Comparison of ENCODE assay signal across 15 cellular contexts in genomic region chr17:75511610-75512575, GRCh38. TPM values are rescaled to one million over a fixed set of nuclear protein-coding genes. Genes with fewer than 3 reads are reported as not detected.
DNase-seq lines count a peak whose midpoint lies in the region; ATAC-seq, FAIRE-seq and TF ChIP-seq lines count a peak whose summit lies in the region.
"Had no signal": no experiment of that assay in that cellular context is flagged by ENCODE, and none has a peak within 500 bp of the region (broad histone marks: within the 10 kb centered on the region; RNA-seq: fewer than 3 reads in every experiment).

No MANE protein-coding gene starts in this region.

- DNase-seq in HuH-7.5 (ENCODE audit: low spot score) = peak; percentile 92
- DNase-seq in bronchial epithelial cell (ENCODE audit: low read depth) = no peak
- peak; percentile 87 for DNase-seq in left lobe of liver (ENCODE audit: low spot score)
- DNase-seq in activated CD4-positive, CD25-positive, alpha-beta regulatory T cell treated with anti-CD3 and anti-CD28 coated beads, Interleukin-2, amount 50 U/mL, for 72 hours = no peak
- DNase-seq in T-helper 2 cell treated with Interferon-gamma antibody and Interleukin-4, amounts not matched to agents 5 μg/mL and 100 μg/mL, for 36 hours (ENCODE audit: low spot score) = no peak
- no peak for DNase-seq in Peyer's patch
- no peak for DNase-seq in foreskin keratinocyte
- DNase-seq: activated CD4-positive, alpha-beta T cell treated with anti-CD3 and anti-CD28 coated beads for 48 hours; activated naive CD8-positive, alpha-beta T cell treated with anti-CD3 and anti-CD28 coated beads for 36 hours; NCI-H1092 treated with DMSO at 0.1 percent for 48 hours; stimulated activated CD4-positive, alpha-beta T cell treated with anti-CD3 and anti-CD28 coated beads, Interleukin-15, amount 100 ng/mL, for 24 hours; trophoblast cell had no signal

- H3K27ac ChIP-seq in stomach smooth muscle (ENCODE audit: low read length) (peak overlapping the region; percentile 62), Peyer's patch (peak overlapping the region in 2 of 4 donors; percentile 10 to 16), foreskin keratinocyte (no peak overlapping the region)
- H3K27ac ChIP-seq: epithelial cell of prostate had no signal

- H3K27me3 Mint-ChIP-seq in T-helper 2 cell treated with Interferon-gamma antibody and Interleukin-4, amounts not matched to agents 5 μg/mL and 100 μg/mL, for 36 hours (ENCODE audit: low read depth) = peaks cover 11% of the 10 kb centered on the region

- H3K9me3 ChIP-seq in stomach smooth muscle (ENCODE audit: control insufficient read depth in 2 of 2, low read length in 2 of 2) (no peaks in the 10 kb centered on the region), Peyer's patch (no peaks in the 10 kb centered on the region)

- H3K36me3 ChIP-seq in bronchial epithelial cell (ENCODE audit: control insufficient read depth, insufficient read depth, low read length) = peaks cover 4% of the 10 kb centered on the region
- peaks cover 8 to 18% of the 10 kb centered on the region in 2 donors for H3K36me3 ChIP-seq in stomach smooth muscle (ENCODE audit: control insufficient read depth in 2 of 2, insufficient read depth in 2 of 2, low read length in 2 of 2)
- H3K36me3 ChIP-seq in Peyer's patch = peaks cover 0 to 13% (median 0%) of the 10 kb centered on the region in 3 donors

- no peak for TF ChIP-seq POLR2A in Peyer's patch (IDR thresholded peaks at IDR 0.05)

- no peak for TF ChIP-seq CTCF in bronchial epithelial cell (IDR thresholded peaks at IDR 0.05; ENCODE audit: insufficient read depth, low read length, severe bottlenecking)
- TF ChIP-seq CTCF in Peyer's patch (IDR thresholded peaks at IDR 0.05) = no peak
- TF ChIP-seq CTCF in foreskin keratinocyte (conservative IDR thresholded peaks at IDR 0.05) = no peak

- peak; percentile 21 for ATAC-seq in left lobe of liver
- no peak for ATAC-seq in foreskin keratinocyte

- H3K4me1 ChIP-seq in stomach smooth muscle (ENCODE audit: control insufficient read depth, insufficient read depth, low read length) (peaks cover 72% of the 10 kb centered on the region), Peyer's patch (peaks cover 0 to 46% (median 7%) of the 10 kb centered on the region in 4 donors), foreskin keratinocyte (peaks cover 7% of the 10 kb centered on the region)

- peak overlapping the region; percentile 38 to 58 for H3K9ac ChIP-seq in stomach smooth muscle (ENCODE audit: low read length in 2 of 2)

- H3K27me3 ChIP-seq in bronchial epithelial cell (ENCODE audit: control insufficient read depth, insufficient read depth, low read length) = no peaks in the 10 kb centered on the region
- H3K27me3 ChIP-seq in stomach smooth muscle (ENCODE audit: control insufficient read depth in 1 of 2, insufficient read depth in 2 of 2, low read length in 2 of 2) = no peaks in the 10 kb centered on the region
- H3K27me3 ChIP-seq in Peyer's patch = no peaks in the 10 kb centered on the region
- H3K27me3 ChIP-seq in foreskin keratinocyte = no peaks in the 10 kb centered on the region

- no peak overlapping the region for H3K4me3 Mint-ChIP-seq in T-helper 2 cell treated with Interferon-gamma antibody and Interleukin-4, amounts not matched to agents 5 μg/mL and 100 μg/mL, for 36 hours
- H3K4me3 Mint-ChIP-seq: activated naive CD8-positive, alpha-beta T cell treated with anti-CD3 and anti-CD28 coated beads for 36 hours had no signal

- H3K27ac Mint-ChIP-seq in T-helper 2 cell treated with Interferon-gamma antibody and Interleukin-4, amounts not matched to agents 5 μg/mL and 100 μg/mL, for 36 hours = no peak overlapping the region
- H3K27ac Mint-ChIP-seq: activated naive CD8-positive, alpha-beta T cell treated with anti-CD3 and anti-CD28 coated beads for 36 hours had no signal

- peak; percentile 86 for FAIRE-seq in bronchial epithelial cell (lab: Jason Lieb, UNC)
- FAIRE-seq: D721Med had no signal

- H3K4me3 ChIP-seq in bronchial epithelial cell (ENCODE audit: low read depth, low read length) = no peak overlapping the region
- peak overlapping the region; percentile 31 to 86 for H3K4me3 ChIP-seq in stomach smooth muscle (ENCODE audit: low read length in 2 of 2)
- peak overlapping the region in 2 of 4 donors; percentile 9 to 19 for H3K4me3 ChIP-seq in Peyer's patch

- no peaks in the 10 kb centered on the region for H3K36me3 Mint-ChIP-seq in T-helper 2 cell treated with Interferon-gamma antibody and Interleukin-4, amounts not matched to agents 5 μg/mL and 100 μg/mL, for 36 hours (ENCODE audit: low read depth)
- H3K36me3 Mint-ChIP-seq: activated naive CD8-positive, alpha-beta T cell treated with anti-CD3 and anti-CD28 coated beads for 36 hours had no signal

- H3K4me1 Mint-ChIP-seq in T-helper 2 cell treated with Interferon-gamma antibody and Interleukin-4, amounts not matched to agents 5 μg/mL and 100 μg/mL, for 36 hours (ENCODE audit: low read depth) = no peaks in the 10 kb centered on the region

- no peaks in the 10 kb centered on the region for H3K9me3 Mint-ChIP-seq in T-helper 2 cell treated with Interferon-gamma antibody and Interleukin-4, amounts not matched to agents 5 μg/mL and 100 μg/mL, for 36 hours
- H3K9me3 Mint-ChIP-seq: activated naive CD8-positive, alpha-beta T cell treated with anti-CD3 and anti-CD28 coated beads for 36 hours had no signal

RNA-seq across cellular contexts. Expression of gene CASKIN2, which starts 3.4 kb away (rescaled TPM):
- total RNA-seq in bronchial epithelial cell (3.9 and 5.0 TPM in 2 replicates), left lobe of liver (26.4 TPM), Peyer's patch (10 to 100 TPM; 12.4 to 24.0 (median 17.3) TPM), foreskin keratinocyte (11.5 and 12.0 TPM in 2 replicates)
- 6.8 and 6.9 TPM in 2 replicates for polyA plus RNA-seq in foreskin keratinocyte

RNA-seq across cellular contexts. Expression of gene TSEN54, which starts 4.4 kb away (rescaled TPM):
- 16.3 and 25.3 TPM in 2 replicates for total RNA-seq in bronchial epithelial cell
- total RNA-seq in left lobe of liver = 15.9 TPM
- total RNA-seq in Peyer's patch = 10 to 100 TPM; 47.9 to 89.5 (median 80.0) TPM
- total RNA-seq in foreskin keratinocyte = 33.6 and 36.1 TPM in 2 replicates
- polyA plus RNA-seq in foreskin keratinocyte = 37.8 and 41.1 TPM in 2 replicates

RNA-seq across cellular contexts. Expression of gene LLGL2, which starts 13.6 kb away (rescaled TPM):
- total RNA-seq in bronchial epithelial cell (44.5 and 63.9 TPM in 2 replicates), left lobe of liver (90.6 TPM), Peyer's patch (100 to 1,000 TPM; 221 to 563 (median 300) TPM), foreskin keratinocyte (24.6 and 28.2 TPM in 2 replicates)
- 25.7 and 26.8 TPM in 2 replicates for polyA plus RNA-seq in foreskin keratinocyte

RNA-seq across cellular contexts. Expression of gene TMEM94, which starts 55.5 kb away (rescaled TPM):
- total RNA-seq in bronchial epithelial cell (13.7 and 14.5 TPM in 2 replicates), left lobe of liver (43.5 TPM), Peyer's patch (100 to 1,000 TPM; 114 to 340 (median 178) TPM), foreskin keratinocyte (28.1 and 35.3 TPM in 2 replicates)
- polyA plus RNA-seq in foreskin keratinocyte = 22.4 and 28.0 TPM in 2 replicates

Comparison
In these comparisons a context has a peak if more than half of its experiments do, and no peak if none do; other contexts are left out.
1. DNase-seq: peak in HuH-7.5 (single experiment) and left lobe of liver (single experiment); none in bronchial epithelial cell (single experiment), activated CD4-positive, CD25-positive, alpha-beta regulatory T cell treated with anti-CD3 and anti-CD28 coated beads, Interleukin-2, amount 50 U/mL, for 72 hours (single experiment), T-helper 2 cell treated with Interferon-gamma antibody and Interleukin-4, amounts not matched to agents 5 μg/mL and 100 μg/mL, for 36 hours (single experiment), Peyer's patch (0 of 3) and foreskin keratinocyte (0 of 2).